In the genomic region with DNA sequence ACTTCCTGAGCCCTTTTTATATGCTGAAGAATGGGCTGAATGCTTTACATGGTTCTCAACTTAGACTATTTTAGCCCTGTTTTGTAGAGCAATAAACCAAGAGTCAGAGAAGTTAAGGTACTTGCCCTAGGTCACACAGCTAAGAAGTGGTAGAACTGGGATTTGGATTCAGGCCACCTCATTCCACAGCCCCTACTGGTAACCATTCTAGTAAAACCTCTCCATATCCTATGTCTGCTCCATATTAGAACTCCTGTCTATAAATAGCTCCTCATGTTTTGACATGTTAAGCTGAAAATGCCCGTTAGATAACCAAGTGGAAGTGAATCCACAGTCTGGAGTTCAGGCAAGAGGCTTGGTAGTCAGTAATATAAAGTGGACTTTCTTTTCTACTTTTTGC, we compare ENCODE assay signal across 25 cellular contexts.
"Had no signal": no experiment of that assay in that cellular context is flagged by ENCODE, and none has a peak within 500 bp of the region (broad histone marks: within the 10 kb centered on the region; RNA-seq: fewer than 3 reads in every experiment).

No MANE protein-coding gene starts in this region.

- H3K4me2 ChIP-seq: neural progenitor cell had no signal

- H3K4me1 ChIP-seq: esophagus muscularis mucosa, heart right ventricle, left lung, neural progenitor cell, upper lobe of left lung had no signal

- FAIRE-seq: colon had no signal

- H3K9me3 Mint-ChIP-seq: activated naive CD8-positive, alpha-beta T cell treated with anti-CD3 and anti-CD28 coated beads for 36 hours; activated T-cell treated with anti-CD3 and anti-CD28 coated beads, Interleukin-2, amount 50 U/mL, for 4 hours; activated T-helper 2 cell treated with anti-CD3 and anti-CD28 coated beads, Interferon-gamma antibody, Interleukin-2, Interleukin-4, amounts not matched to agents 10 μg/mL and 5 μg/mL and 100 μg/mL, durations not matched to agents 14 hours and 24 hours and 36 hours; mesothelial cell of epicardium; naive thymus-derived CD8-positive, alpha-beta T cell; neural progenitor cell had no signal

- H2AFZ ChIP-seq: neural progenitor cell had no signal

- H3K9ac ChIP-seq: neural progenitor cell had no signal

- H3K4me1 Mint-ChIP-seq: activated naive CD8-positive, alpha-beta T cell treated with anti-CD3 and anti-CD28 coated beads for 36 hours; mesothelial cell of epicardium; naive thymus-derived CD8-positive, alpha-beta T cell; neural progenitor cell; T-helper 17 cell had no signal

- ATAC-seq: activated T-cell treated with anti-CD3 and anti-CD28 coated beads, Interleukin-2, amount 50 U/mL, for 4 hours; heart right ventricle; left lung; naive thymus-derived CD8-positive, alpha-beta T cell; stimulated activated naive CD8-positive, alpha-beta T cell treated with anti-CD3 and anti-CD28 coated beads, Interleukin-15, Interleukin-2, amounts not matched to agents 100 U/mL and 50 U/mL, for 24 hours; T-helper 17 cell had no signal

- DNase-seq: activated CD4-positive, alpha-beta T cell treated with anti-CD3 and anti-CD28 coated beads for 4 hours; activated CD4-positive, alpha-beta T cell treated with anti-CD3 and anti-CD28 coated beads, Interleukin-2, amount 50 U/mL, for 48 hours; activated CD4-positive, CD25-positive, alpha-beta regulatory T cell; activated CD8-positive, alpha-beta memory T cell treated with anti-CD3 and anti-CD28 coated beads, Interleukin-2, amount 50 U/mL, for 48 hours; activated naive CD4-positive, alpha-beta T cell; activated naive CD8-positive, alpha-beta T cell treated with anti-CD3 and anti-CD28 coated beads for 36 hours; activated T-cell treated with anti-CD3 and anti-CD28 coated beads, Interleukin-2, amount 50 U/mL, for 4 hours; caudate nucleus; effector memory CD4-positive, alpha-beta T cell; heart right ventricle; kidney glomerular epithelial cell; left lung; naive thymus-derived CD8-positive, alpha-beta T cell; retina; stimulated activated CD4-positive, alpha-beta T cell treated with anti-CD3 and anti-CD28 coated beads, Interleukin-4, amount 100 ng/mL, for 24 hours; stimulated activated naive CD8-positive, alpha-beta T cell treated with anti-CD3 and anti-CD28 coated beads, Interleukin-15, Interleukin-2, amounts not matched to agents 100 U/mL and 50 U/mL, for 24 hours; SW 1271; T-helper 17 cell; upper lobe of left lung had no signal

- H3K27me3 Mint-ChIP-seq: activated naive CD8-positive, alpha-beta T cell treated with anti-CD3 and anti-CD28 coated beads for 36 hours; naive thymus-derived CD8-positive, alpha-beta T cell; T-helper 17 cell had no signal

- H3K27me3 ChIP-seq: esophagus muscularis mucosa, heart right ventricle, left lung, neural progenitor cell, upper lobe of left lung had no signal

- H3K27ac Mint-ChIP-seq: activated naive CD8-positive, alpha-beta T cell treated with anti-CD3 and anti-CD28 coated beads for 36 hours; activated T-helper 2 cell treated with anti-CD3 and anti-CD28 coated beads, Interferon-gamma antibody, Interleukin-2, Interleukin-4, amounts not matched to agents 10 μg/mL and 5 μg/mL and 100 μg/mL, durations not matched to agents 14 hours and 24 hours and 36 hours; mesothelial cell of epicardium; neural progenitor cell; T-helper 17 cell had no signal

- H3K27ac ChIP-seq: esophagus muscularis mucosa, heart right ventricle, left lung, neural progenitor cell, upper lobe of left lung had no signal

- H3K9me3 ChIP-seq: esophagus muscularis mucosa, heart right ventricle, left lung, upper lobe of left lung had no signal

- H3K36me3 ChIP-seq: neural progenitor cell had no signal

- H3K4me3 ChIP-seq: esophagus muscularis mucosa, heart right ventricle, left lung, lung, neural progenitor cell, upper lobe of left lung had no signal

- H3K4me3 Mint-ChIP-seq: activated naive CD8-positive, alpha-beta T cell treated with anti-CD3 and anti-CD28 coated beads for 36 hours; activated T-cell treated with anti-CD3 and anti-CD28 coated beads, Interleukin-2, amount 50 U/mL, for 4 hours; mesothelial cell of epicardium; naive thymus-derived CD8-positive, alpha-beta T cell; neural progenitor cell; T-helper 17 cell had no signal
